Comparison of ENCODE assay signal across 1 cellular context in the genomic region with DNA sequence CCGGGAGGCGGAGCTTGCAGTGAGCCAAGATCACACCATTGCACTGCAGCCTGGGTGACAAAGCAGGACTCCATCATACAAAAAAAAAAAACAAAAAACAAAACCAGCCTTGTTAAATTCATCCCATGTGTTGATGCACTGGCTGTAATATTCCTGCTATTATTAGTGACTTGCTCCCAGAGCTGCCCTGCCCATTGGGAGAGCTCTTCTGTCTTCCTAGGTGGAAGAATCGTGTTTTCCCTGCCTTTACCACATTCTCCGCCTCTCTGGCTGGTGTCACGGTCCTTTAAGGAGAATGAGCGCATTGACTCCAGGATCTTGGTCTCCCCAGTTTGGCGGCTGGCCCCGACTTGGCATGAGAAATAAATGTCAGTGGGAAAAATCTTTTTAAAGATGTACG.
TF ChIP-seq lines count a peak whose summit lies in the region.

No MANE protein-coding gene starts in this region.

TF ChIP-seq in K562, 482 proteins besides CTCF, POLR2A, EP300 and RAD21:
- TF ChIP-seq, protein P1, sequence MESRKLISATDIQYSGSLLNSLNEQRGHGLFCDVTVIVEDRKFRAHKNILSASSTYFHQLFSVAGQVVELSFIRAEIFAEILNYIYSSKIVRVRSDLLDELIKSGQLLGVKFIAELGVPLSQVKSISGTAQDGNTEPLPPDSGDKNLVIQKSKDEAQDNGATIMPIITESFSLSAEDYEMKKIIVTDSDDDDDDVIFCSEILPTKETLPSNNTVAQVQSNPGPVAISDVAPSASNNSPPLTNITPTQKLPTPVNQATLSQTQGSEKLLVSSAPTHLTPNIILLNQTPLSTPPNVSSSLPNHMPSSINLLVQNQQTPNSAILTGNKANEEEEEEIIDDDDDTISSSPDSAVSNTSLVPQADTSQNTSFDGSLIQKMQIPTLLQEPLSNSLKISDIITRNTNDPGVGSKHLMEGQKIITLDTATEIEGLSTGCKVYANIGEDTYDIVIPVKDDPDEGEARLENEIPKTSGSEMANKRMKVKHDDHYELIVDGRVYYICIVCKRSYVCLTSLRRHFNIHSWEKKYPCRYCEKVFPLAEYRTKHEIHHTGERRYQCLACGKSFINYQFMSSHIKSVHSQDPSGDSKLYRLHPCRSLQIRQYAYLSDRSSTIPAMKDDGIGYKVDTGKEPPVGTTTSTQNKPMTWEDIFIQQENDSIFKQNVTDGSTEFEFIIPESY (CRISPR knock-in tag; IDR thresholded peaks at IDR 0.05), result peak; percentile 25; the same call in 1 of the 2 replicates
- no peak for TF ChIP-seq NR2C2 (CRISPR knock-in tag; IDR thresholded peaks at IDR 0.05)
- TF ChIP-seq NR2C2 (tag; IDR thresholded peaks at IDR 0.05), result no peak
- TF ChIP-seq CBX8 (IDR thresholded peaks at IDR 0.05; ENCODE audit: borderline replicate concordance, extremely low read depth, low read depth, low read length, poor library complexity, severe bottlenecking), result no peak
